13 cellular contexts compared by ENCODE assay signal in genomic region chr4:69759189-69759604, GRCh38. TPM values are rescaled to one million over a fixed set of nuclear protein-coding genes. Genes with fewer than 3 reads are reported as not detected.
DNase-seq lines count a peak whose midpoint lies in the region; ATAC-seq and TF ChIP-seq lines count a peak whose summit lies in the region.
"Had no signal": no experiment of that assay in that cellular context is flagged by ENCODE, and none has a peak within 500 bp of the region (broad histone marks: within the 10 kb centered on the region; RNA-seq: fewer than 3 reads in every experiment).

No MANE protein-coding gene starts in this region.

- 18% methylated on average over 6 of the region's 6 CpGs for WGBS in SK-N-SH (ENCODE audit: low lambda C conversion rate)
- WGBS in right cardiac atrium, result 81% methylated on average over 6 of the region's 6 CpGs

- H3K27ac Mint-ChIP-seq in Caco-2 (ENCODE audit: unreplicated experiment) (peak overlapping the region; percentile 73), nephron (peak overlapping the region in 2 of 3 experiments; percentile 38 to 62)
- H3K27ac Mint-ChIP-seq: endodermal cell had no signal

- H3K4me1 Mint-ChIP-seq in Caco-2 (ENCODE audit: low read depth, unreplicated experiment) (peaks cover 23% of the 10 kb centered on the region), nephron (peaks cover 24% of the 10 kb centered on the region)
- H3K4me1 Mint-ChIP-seq: endodermal cell had no signal

- H3K36me3 Mint-ChIP-seq in Caco-2 (ENCODE audit: insufficient read depth, unreplicated experiment) (no peaks in the 10 kb centered on the region), nephron (ENCODE audit: low read depth) (no peaks in the 10 kb centered on the region)

- no peak for TF ChIP-seq RAD21 in SK-N-SH (IDR thresholded peaks at IDR 0.05; ENCODE audit: low read length)

- H3K79me2 ChIP-seq in SK-N-SH (ENCODE audit: insufficient read depth), result peaks cover 22% of the 10 kb centered on the region; the same call in 1 of the 2 replicates

- H3K27me3 ChIP-seq in Caco-2 (replicated peaks; ENCODE audit: control insufficient read depth, insufficient read depth, low read length) (no peaks in the 10 kb centered on the region), SK-N-SH (ENCODE audit: insufficient read depth) (no peaks in the 10 kb centered on the region), right cardiac atrium (ENCODE audit: control insufficient read depth, insufficient read depth) (no peaks in the 10 kb centered on the region)
- H3K27me3 ChIP-seq in effector memory CD4-positive, alpha-beta T cell (replicated peaks; ENCODE audit: control insufficient read depth, insufficient read depth, low read length, poor library complexity, severe bottlenecking), result no peaks in the 10 kb centered on the region

- H4K20me1 ChIP-seq in SK-N-SH (ENCODE audit: insufficient read depth), result no peaks in the 10 kb centered on the region

- peak overlapping the region; percentile 76 to 83 for H3K27ac ChIP-seq in SK-N-SH (ENCODE audit: low read depth in 2 of 2, low read length in 1 of 2)
- H3K27ac ChIP-seq in effector memory CD4-positive, alpha-beta T cell (ENCODE audit: insufficient read depth, low read length, poor library complexity, severe bottlenecking), result no peak overlapping the region
- H3K27ac ChIP-seq in right cardiac atrium (ENCODE audit: low read length), result no peak overlapping the region

- H3F3A ChIP-seq in SK-N-SH (replicated peaks; ENCODE audit: insufficient read depth), result peaks cover 9% of the 10 kb centered on the region

- POLR2A ChIA-PET in Caco-2 (lab: Charles Lee) (no interaction called here), SK-N-SH (lab: Yijun Ruan, JAX) (no interaction called here)

- H2AFZ ChIP-seq in SK-N-SH (ENCODE audit: low read depth), result peak overlapping the region; percentile 48; the same call in 1 of the 2 replicates

- TF ChIP-seq CTCF in Caco-2 (IDR thresholded peaks at IDR 0.05; ENCODE audit: insufficient read depth in 1 of 2, low read depth in 1 of 2, low read length in 1 of 2, severe bottlenecking in 1 of 2, unreplicated experiment in 1 of 2) (no peak), SK-N-SH (IDR thresholded peaks at IDR 0.05) (no peak), nephron (IDR thresholded peaks at IDR 0.05; ENCODE audit: unreplicated experiment in 3 of 3) (no peak)

- TF ChIP-seq EP300 in SK-N-SH (IDR thresholded peaks at IDR 0.05; ENCODE audit: borderline replicate concordance in 1 of 2, low read depth in 1 of 2, low read length in 1 of 2), result no peak

- DNase-seq in Caco-2, result peak; percentile 53 to 70
- no peak for DNase-seq in SK-N-SH
- DNase-seq in effector memory CD4-positive, alpha-beta T cell, result no peak
- DNase-seq in hypothalamus (lab: John Stamatoyannopoulos, UW), result no peak
- DNase-seq in kidney glomerular epithelial cell (lab: John Stamatoyannopoulos, UW), result no peak
- no peak for DNase-seq in right cardiac atrium
- DNase-seq in DMS53 treated with DMSO at 0.1 percent for 48 hours (lab: John Stamatoyannopoulos, UW; ENCODE audit: unreplicated experiment), result no peak
- DNase-seq: activated CD4-positive, alpha-beta T cell treated with anti-CD3 and anti-CD28 coated beads, Interleukin-2, amount 50 U/mL, for 48 hours; amygdala; COR-L47; endodermal cell had no signal

- H3K9me3 Mint-ChIP-seq in Caco-2 (ENCODE audit: unreplicated experiment) (no peaks in the 10 kb centered on the region), nephron (peaks cover 5% of the 10 kb centered on the region)

- peak overlapping the region; percentile 23; the same call in 1 of the 2 replicates for H3K9ac ChIP-seq in SK-N-SH

- H3K9me3 ChIP-seq in Caco-2 (no peaks in the 10 kb centered on the region), SK-N-SH (no peaks in the 10 kb centered on the region), right cardiac atrium (ENCODE audit: control insufficient read depth, low read length) (no peaks in the 10 kb centered on the region)
- H3K9me3 ChIP-seq in effector memory CD4-positive, alpha-beta T cell (ENCODE audit: control insufficient read depth, low read length), result no peaks in the 10 kb centered on the region

- BruUV-seq in Caco-2 (replicated peaks; lab: Mats Ljungman, UMichigan), result no TSS peak

- no peaks in the 10 kb centered on the region for H3K9me2 ChIP-seq in SK-N-SH

- intact Hi-C loops in Caco-2 (cut with micrococcal nuclease; ENCODE audit: unreplicated experiment), result loop anchor here (1.0 to 2.0 kb wide), 3 partner anchors 64 to 424 kb away; no protein-coding TSS in a partner anchor
- intact Hi-C loops in right cardiac atrium (cut with DNase I), result no loop called here

- no peaks in the 10 kb centered on the region for H3K27me3 Mint-ChIP-seq in Caco-2 (ENCODE audit: insufficient read depth, unreplicated experiment)
- H3K27me3 Mint-ChIP-seq in nephron (ENCODE audit: low read depth), result no peaks in the 10 kb centered on the region

- H3K4me2 ChIP-seq in SK-N-SH, result peak overlapping the region; percentile 54; the same call in 1 of the 2 replicates

- H3K4me3 Mint-ChIP-seq in Caco-2 (ENCODE audit: unreplicated experiment) (peak overlapping the region; percentile 75), nephron (peak overlapping the region in 1 of 3 experiments; percentile 14)
- H3K4me3 Mint-ChIP-seq: endodermal cell had no signal

- H3K4me3 ChIP-seq in Caco-2 (ENCODE audit: low read depth, low read length) (0 out of 2 replicates have a peak overlapping the region, but pooled peaks have one; percentile 5), SK-N-SH (ENCODE audit: low read depth in 2 of 2, low read length in 1 of 2) (no peak overlapping the region; a peak in 1 of 4 replicates), right cardiac atrium (ENCODE audit: low read length) (no peak overlapping the region)
- peak overlapping the region; percentile 18 for H3K4me3 ChIP-seq in effector memory CD4-positive, alpha-beta T cell (ENCODE audit: insufficient read depth, low read depth, low read length, poor library complexity, severe bottlenecking)

- CTCF ChIA-PET in Caco-2 (lab: Charles Lee) (interaction anchor here (1.1 to 1.3 kb wide), 2 partner anchors 22 to 64 kb away, joined by 4 to 6 read pairs; no protein-coding TSS in a partner anchor), SK-N-SH (lab: Yijun Ruan, JAX) (no interaction called here)

- no peak for ATAC-seq in right cardiac atrium

- H3K36me3 ChIP-seq in Caco-2 (ENCODE audit: control insufficient read depth, insufficient read depth, low read length), result no peaks in the 10 kb centered on the region
- peaks cover 0 to 4% of the 10 kb centered on the region in 2 experiments for H3K36me3 ChIP-seq in SK-N-SH (replicated peaks in 1 of 2; ENCODE audit: control insufficient read depth in 1 of 2, insufficient read depth in 2 of 2, low read length in 1 of 2)
- H3K36me3 ChIP-seq in effector memory CD4-positive, alpha-beta T cell (ENCODE audit: control insufficient read depth, insufficient read depth, low read length), result no peaks in the 10 kb centered on the region

- peaks cover 40% of the 10 kb centered on the region for H3K4me1 ChIP-seq in Caco-2
- H3K4me1 ChIP-seq in SK-N-SH (ENCODE audit: control insufficient read depth in 1 of 2, insufficient read depth in 2 of 2, low read depth in 1 of 2, low read length in 1 of 2), result peaks cover 0 to 5% of the 10 kb centered on the region in 2 experiments; a peak in 1 of 4 replicates
- no peaks in the 10 kb centered on the region for H3K4me1 ChIP-seq in effector memory CD4-positive, alpha-beta T cell (ENCODE audit: control insufficient read depth, insufficient read depth, low read length, poor library complexity, severe bottlenecking)
- H3K4me1 ChIP-seq in right cardiac atrium (ENCODE audit: control insufficient read depth, insufficient read depth, low read length), result no peaks in the 10 kb centered on the region

TF ChIP-seq in SK-N-SH, 30 proteins besides CTCF, POLR2A, EP300 and RAD21 (continues in another document):
- TF ChIP-seq RXRA (IDR thresholded peaks at IDR 0.05; ENCODE audit: borderline replicate concordance, low read depth), result no peak
- TF ChIP-seq YY1 (IDR thresholded peaks at IDR 0.05; ENCODE audit: low read depth), result no peak
- no peak for TF ChIP-seq IRF3 (IDR thresholded peaks at IDR 0.05; ENCODE audit: low read depth, low read length)
- TF ChIP-seq CHD2 (IDR thresholded peaks at IDR 0.05; ENCODE audit: low read length, partially characterized antibody), result no peak
- no peak for TF ChIP-seq SMC3 (IDR thresholded peaks at IDR 0.05; ENCODE audit: low read depth, low read length)
- TF ChIP-seq NRF1 (IDR thresholded peaks at IDR 0.05; ENCODE audit: low read depth, low read length), result no peak
- no peak for TF ChIP-seq USF1 (IDR thresholded peaks at IDR 0.05; ENCODE audit: borderline replicate concordance, low read depth)
- TF ChIP-seq TEAD4 (IDR thresholded peaks at IDR 0.05; ENCODE audit: borderline replicate concordance, insufficient read depth), result no peak

RNA-seq across cellular contexts. Expression of gene SULT1B1, which starts 1.2 kb away (rescaled TPM):
- total RNA-seq in Caco-2 (2022), result 0.86 and 1.00 TPM in 2 replicates
- polyA plus RNA-seq in SK-N-SH (2012; rRNA removed), result 14.7 and 22.4 TPM in 2 replicates
- polyA plus RNA-seq in SK-N-SH (2012; cell fraction: cytosol; rRNA removed), result 20.7 and 28.2 TPM in 2 replicates
- 12.9 and 33.9 TPM in 2 replicates for polyA plus RNA-seq in SK-N-SH (2012; cell fraction: nucleus; rRNA removed)
- 1 to 10 TPM in 1 of 4 donors, under 1 TPM in 3; 0.51 to 2.7 (median 0.93) TPM for total RNA-seq in right cardiac atrium
- polyA plus RNA-seq in right cardiac atrium, result 0.18 TPM
- total RNA-seq: endodermal cell, renal cortical epithelial cell had no signal

Comparison
In these comparisons a context has a peak if more than half of its experiments do, and no peak if none do; other contexts are left out.
1. DNase-seq: peak in Caco-2 (2 of 2); none in SK-N-SH (single experiment), effector memory CD4-positive, alpha-beta T cell (0 of 3), hypothalamus (0 of 51), kidney glomerular epithelial cell (single experiment), right cardiac atrium (0 of 3) and DMS53 treated with DMSO at 0.1 percent for 48 hours (single experiment).
2. H3K4me3 ChIP-seq: peak in Caco-2 (single experiment) and effector memory CD4-positive, alpha-beta T cell (single experiment); none in SK-N-SH (0 of 2) and right cardiac atrium (single experiment).
3. H3K27ac ChIP-seq: peak in SK-N-SH (2 of 2); none in effector memory CD4-positive, alpha-beta T cell (single experiment) and right cardiac atrium (single experiment).